27 cellular contexts compared by ENCODE assay signal in the genomic region with DNA sequence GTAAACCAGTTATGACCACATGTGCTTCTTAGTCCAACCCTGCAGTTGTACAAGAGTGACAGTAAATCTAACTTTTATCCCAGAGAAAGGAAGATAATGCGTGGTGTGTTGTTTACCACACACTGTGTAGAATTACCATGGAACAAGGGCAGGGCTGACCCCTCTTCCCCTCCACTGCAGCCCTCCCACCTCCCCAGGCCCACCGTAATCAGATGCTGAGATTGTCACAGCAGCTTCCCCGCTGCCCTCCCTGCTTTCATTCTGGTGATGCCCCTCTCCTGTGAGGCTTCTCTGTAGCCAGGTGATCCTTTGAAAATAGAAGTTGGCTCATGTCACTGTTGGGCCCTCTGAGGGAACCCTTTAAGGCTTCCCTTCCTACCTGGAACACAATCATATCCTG.
"Had no signal": no experiment of that assay in that cellular context is flagged by ENCODE, and none has a peak within 500 bp of the region (broad histone marks: within the 10 kb centered on the region; RNA-seq: fewer than 3 reads in every experiment).

No MANE protein-coding gene starts in this region.

- H3K9me3 Mint-ChIP-seq: activated naive CD4-positive, alpha-beta T cell treated with anti-CD3 and anti-CD28 coated beads, Interleukin-2, amount 50 U/mL, for 72 hours; activated naive CD8-positive, alpha-beta T cell treated with anti-CD3 and anti-CD28 coated beads, Interleukin-2, amount 50 U/mL, for 24 hours; activated T-helper 1 cell treated with anti-CD3 and anti-CD28 coated beads, Interleukin-12 subunit alpha, Interleukin-12 subunit beta, Interleukin-2, Interleukin-4 antibody, amounts not matched to agents 30 ng/mL and 10 ng/mL and 1 ng/mL, durations not matched to agents 14 hours and 24 hours and 36 hours had no signal

- H3K9ac ChIP-seq: KMS-11 had no signal

- H3K27ac Mint-ChIP-seq: activated CD8-positive, alpha-beta T cell treated with anti-CD3 and anti-CD28 coated beads, Interleukin-2, amount 10 ng/mL, durations not matched to agents 7 days and 5 days; activated naive CD8-positive, alpha-beta T cell treated with anti-CD3 and anti-CD28 coated beads, Interleukin-2, amount 50 U/mL, for 24 hours; activated T-helper 1 cell treated with anti-CD3 and anti-CD28 coated beads, Interleukin-12 subunit alpha, Interleukin-12 subunit beta, Interleukin-2, Interleukin-4 antibody, amounts not matched to agents 30 ng/mL and 10 ng/mL and 1 ng/mL, durations not matched to agents 14 hours and 24 hours and 36 hours; T-helper 17 cell; WTC11 had no signal

- H3K4me2 ChIP-seq: KMS-11 had no signal

- H3K36me3 Mint-ChIP-seq: activated naive CD4-positive, alpha-beta T cell treated with anti-CD3 and anti-CD28 coated beads, Interleukin-2, amount 50 U/mL, for 72 hours; brain had no signal

- H3K4me3 Mint-ChIP-seq: activated CD8-positive, alpha-beta T cell treated with anti-CD3 and anti-CD28 coated beads, Interleukin-2, amount 10 ng/mL, durations not matched to agents 7 days and 5 days; activated naive CD8-positive, alpha-beta T cell treated with anti-CD3 and anti-CD28 coated beads, Interleukin-2, amount 50 U/mL, for 24 hours; activated T-helper 1 cell treated with anti-CD3 and anti-CD28 coated beads, Interleukin-12 subunit alpha, Interleukin-12 subunit beta, Interleukin-2, Interleukin-4 antibody, amounts not matched to agents 30 ng/mL and 10 ng/mL and 1 ng/mL, durations not matched to agents 14 hours and 24 hours and 36 hours; brain; T-helper 17 cell; WTC11 had no signal

- H3K4me1 Mint-ChIP-seq: activated naive CD8-positive, alpha-beta T cell treated with anti-CD3 and anti-CD28 coated beads, Interleukin-2, amount 50 U/mL, for 24 hours; WTC11 had no signal

- DNase-seq: activated CD4-positive, alpha-beta T cell treated with anti-CD3 and anti-CD28 coated beads for 48 hours; activated CD4-positive, alpha-beta T cell treated with anti-CD3 and anti-CD28 coated beads, Interleukin-2, amount 50 U/mL, for 4 hours; activated CD4-positive, CD25-positive, alpha-beta regulatory T cell treated with anti-CD3 and anti-CD28 coated beads, Interleukin-2, amount 50 U/mL, for 72 hours; activated CD8-positive, alpha-beta memory T cell treated with anti-CD3 and anti-CD28 coated beads, Interleukin-2, amount 50 U/mL, for 48 hours; activated CD8-positive, alpha-beta T cell treated with anti-CD3 and anti-CD28 coated beads, Interleukin-2, amount 10 ng/mL, durations not matched to agents 7 days and 5 days; activated effector memory CD4-positive, alpha-beta T cell treated with anti-CD3 and anti-CD28 coated beads, Interleukin-2, amount 50 U/mL, for 16 hours; activated naive CD4-positive, alpha-beta T cell treated with Interleukin-2 at 50 U/mL for 16 hours; activated naive CD8-positive, alpha-beta T cell treated with anti-CD3 and anti-CD28 coated beads, Interleukin-2, amount 50 U/mL, for 24 hours; activated T-cell treated with anti-CD3 and anti-CD28 coated beads, Interleukin-2, amount 50 U/mL, for 1 hour; amniotic stem cell; NCI-H1105; NCI-H1436 treated with DMSO at 0.1 percent for 48 hours; NCI-H187; NCI-H2081; NCI-H446; NCI-H524; NCI-H774; NK-92 treated with Interleukin-12 subunit alpha and Interleukin-12 subunit beta, amount 100 ng/mL, for 24 hours; SIG-M5; T-helper 17 cell; T-helper 9 cell had no signal

- ATAC-seq: activated CD8-positive, alpha-beta T cell treated with anti-CD3 and anti-CD28 coated beads, Interleukin-2, amount 10 ng/mL, durations not matched to agents 7 days and 5 days; activated naive CD4-positive, alpha-beta T cell treated with anti-CD3 and anti-CD28 coated beads, Interleukin-2, amount 50 U/mL, for 72 hours; activated naive CD8-positive, alpha-beta T cell treated with anti-CD3 and anti-CD28 coated beads, Interleukin-2, amount 50 U/mL, for 24 hours; HepG2; T-helper 17 cell; WTC11 had no signal

- H3K27ac ChIP-seq: KMS-11 had no signal
